Comparison of ENCODE assay signal across 23 cellular contexts in genomic region chr4:528835-529234, GRCh38. TPM values are rescaled to one million over a fixed set of nuclear protein-coding genes. Genes with fewer than 3 reads are reported as not detected.
DNase-seq lines count a peak whose midpoint lies in the region; TF ChIP-seq lines count a peak whose summit lies in the region.
"Had no signal": no experiment of that assay in that cellular context is flagged by ENCODE, and none has a peak within 500 bp of the region (broad histone marks: within the 10 kb centered on the region; RNA-seq: fewer than 3 reads in every experiment).

No MANE protein-coding gene starts in this region.

- H3K4me1 ChIP-seq in spleen, result peaks cover 0 to 16% (median 7%) of the 10 kb centered on the region in 6 donors
- no peaks in the 10 kb centered on the region for H3K4me1 ChIP-seq in A673 (ENCODE audit: insufficient read depth, low read length, poor library complexity, severe bottlenecking)
- H3K4me1 ChIP-seq: SJSA1 had no signal

- H3K27me3 ChIP-seq in spleen (replicated peaks in 1 of 7) (no peaks in the 10 kb centered on the region), A673 (replicated peaks; ENCODE audit: insufficient read depth, low read depth, low read length, poor library complexity) (no peaks in the 10 kb centered on the region)
- H3K27me3 ChIP-seq: SJSA1 had no signal

- no TSS peak for BruUV-seq in A673 (replicated peaks; lab: Mats Ljungman, UMichigan)

- DNase-seq in NCI-H2171 treated with DMSO at 0.1 percent for 48 hours (lab: John Stamatoyannopoulos, UW) (peak; percentile 1), NCI-H2171 (lab: John Stamatoyannopoulos, UW) (no peak), cerebellar cortex (ENCODE audit: low spot score) (peak; percentile 5), myocyte (ENCODE audit: low read depth) (peak; percentile 19), spleen (no peak), A673 (ENCODE audit: low spot score) (no peak), NCI-H1105 treated with DMSO at 0.1 percent for 48 hours (lab: John Stamatoyannopoulos, UW) (no peak), SKM-1 (lab: John Stamatoyannopoulos, UW; ENCODE audit: unreplicated experiment) (no peak)
- DNase-seq: 8988T; AML-193; C1 segment of cervical spinal cord; CD8-positive, alpha-beta T cell; DND-41; H7; Karpas-422; MV-4-11; NCI-H1417 treated with DMSO at 0.1 percent for 48 hours; NCI-H2029 treated with DMSO at 0.1 percent for 48 hours; NCI-H524 treated with DMSO at 0.1 percent for 48 hours had no signal

- 75 to 89% (median 82%) methylated on average over 9 of the region's 9 CpGs for WGBS in spleen, 5 donors

- H3K4me3 ChIP-seq in spleen, result no peak overlapping the region
- H3K4me3 ChIP-seq in A673 (ENCODE audit: low read depth, low read length, poor library complexity, severe bottlenecking), result no peak overlapping the region
- H3K4me3 ChIP-seq: SJSA1 had no signal

- CTCF ChIA-PET in A673 (lab: Charles Lee), result no interaction called here

- TF ChIP-seq POLR2A in spleen (IDR thresholded peaks at IDR 0.05), result no peak

- POLR2A ChIA-PET in A673 (lab: Charles Lee; ENCODE audit: low non-redundant PET), result no interaction called here

- no peak for TF ChIP-seq CTCF in spleen (IDR thresholded peaks at IDR 0.05 in 8 of 11, conservative IDR thresholded peaks at IDR 0.05 in 3 of 11)
- TF ChIP-seq CTCF in A673 (conservative IDR thresholded peaks at IDR 0.05; ENCODE audit: low read depth, low read length), result no peak

- intact Hi-C loops in spleen (cut with DNase I; ENCODE audit: low total_unique reads) (no loop called here), A673 (cut with micrococcal nuclease; ENCODE audit: unreplicated experiment) (no loop called here)

- H3K27ac ChIP-seq in spleen, result peak overlapping the region in 5 of 8 donors; percentile 41 to 57 (median 44)
- no peak overlapping the region for H3K27ac ChIP-seq in A673 (ENCODE audit: low read depth, low read length, poor library complexity, severe bottlenecking)
- H3K27ac ChIP-seq: SJSA1 had no signal

- H3K9me3 ChIP-seq in spleen (peaks cover 0 to 12% (median 0%) of the 10 kb centered on the region in 8 donors), A673 (ENCODE audit: low read depth, low read length, poor library complexity, severe bottlenecking) (no peaks in the 10 kb centered on the region)
- H3K9me3 ChIP-seq: SJSA1 had no signal

- H3K36me3 ChIP-seq in spleen (peaks cover 4 to 100% (median 78%) of the 10 kb centered on the region in 6 donors), A673 (ENCODE audit: insufficient read depth, low read length, poor library complexity, severe bottlenecking) (peaks cover 15% of the 10 kb centered on the region)

RNA-seq across cellular contexts. Expression of gene PIGG, which starts 29.8 kb away (rescaled TPM):
- 23.5 and 27.2 TPM in 2 replicates for total RNA-seq in myocyte
- 43.1 TPM for polyA plus RNA-seq in myocyte (2012)
- total RNA-seq in spleen, result 100 to 1,000 TPM in 1 of 7 donors, 10 to 100 TPM in 6; 60.6 to 102 (median 85.0) TPM
- polyA plus RNA-seq in spleen, result 10 to 100 TPM; 28.0 to 60.6 (median 49.1) TPM
- total RNA-seq in A673 (2021), result 58.8 and 61.4 TPM in 2 replicates

RNA-seq across cellular contexts. Expression of gene ZNF721, which starts 29.9 kb away (rescaled TPM):
- 25.2 and 25.9 TPM in 2 replicates for total RNA-seq in myocyte
- 11.5 TPM for polyA plus RNA-seq in myocyte (2012)
- 10 to 100 TPM; 30.5 to 54.9 (median 44.8) TPM for total RNA-seq in spleen
- polyA plus RNA-seq in spleen, result 10 to 100 TPM; 11.9 to 14.2 (median 12.8) TPM
- total RNA-seq in A673 (2021), result 35.4 and 42.3 TPM in 2 replicates

RNA-seq across cellular contexts. Expression of gene TMEM271, which starts 47.3 kb away (rescaled TPM):
- total RNA-seq in myocyte, result not detected in 2 replicates
- polyA plus RNA-seq in myocyte (2012), result not detected
- total RNA-seq in spleen, result not detected
- not detected for polyA plus RNA-seq in spleen
- total RNA-seq in A673 (2021), result 2.6 and 3.6 TPM in 2 replicates
- total RNA-seq: CD8-positive, alpha-beta T cell; M059J; Right ventricle myocardium inferior; SJSA1 had no signal
- polyA plus RNA-seq: AG04450 had no signal

Comparison
In these comparisons a context has a peak if more than half of its experiments do, and no peak if none do; other contexts are left out.
1. DNase-seq: peak in NCI-H2171 treated with DMSO at 0.1 percent for 48 hours (single experiment), cerebellar cortex (single experiment) and myocyte (single experiment); none in NCI-H2171 (single experiment), spleen (single experiment), A673 (single experiment), NCI-H1105 treated with DMSO at 0.1 percent for 48 hours (single experiment) and SKM-1 (single experiment).